ENCODE assay signal across 15 cellular contexts in the genomic region with DNA sequence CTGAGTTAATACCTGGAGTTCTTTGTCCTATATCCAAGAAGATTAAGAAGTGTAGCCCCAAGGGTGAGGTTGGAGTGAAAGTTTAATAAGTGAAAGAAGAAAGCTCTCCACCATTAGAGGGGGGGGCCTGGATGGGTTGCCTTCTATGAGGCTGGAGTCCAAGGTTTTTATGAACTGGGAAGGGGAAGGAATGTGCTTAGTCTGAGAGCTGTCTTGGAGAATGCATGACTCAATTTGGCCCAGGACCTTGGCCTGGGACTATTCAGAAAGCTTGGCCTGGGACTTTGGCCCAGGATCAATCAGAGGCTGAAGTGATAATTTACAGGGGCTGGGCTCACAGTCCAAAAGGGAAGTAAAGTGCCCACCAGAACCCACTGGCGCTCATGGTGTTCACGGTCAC.
DNase-seq lines count a peak whose midpoint lies in the region; ATAC-seq and TF ChIP-seq lines count a peak whose summit lies in the region.
"Had no signal": no experiment of that assay in that cellular context is flagged by ENCODE, and none has a peak within 500 bp of the region (broad histone marks: within the 10 kb centered on the region; RNA-seq: fewer than 3 reads in every experiment).

No MANE protein-coding gene starts in this region.

- no peaks in the 10 kb centered on the region for H3K79me2 ChIP-seq in hepatocyte

- no peaks in the 10 kb centered on the region for H3K27me3 ChIP-seq in MG63
- no peaks in the 10 kb centered on the region for H3K27me3 ChIP-seq in hepatocyte

- peak; percentile 30 for DNase-seq in AG10803 (ENCODE audit: low read depth)
- DNase-seq in EH (ENCODE audit: low read depth) = peak; percentile 14
- peak; percentile 3 for DNase-seq in MG63
- peak; percentile 4 for DNase-seq in hepatocyte (ENCODE audit: low spot score)
- DNase-seq in Calu3 = no peak
- no peak for DNase-seq in DMS 273 treated with DMSO at 0.1 percent for 48 hours (lab: John Stamatoyannopoulos, UW)
- no peak for DNase-seq in activated naive CD8-positive, alpha-beta T cell treated with anti-CD3 and anti-CD28 coated beads, Interleukin-2, amount 50 U/mL, for 24 hours
- DNase-seq: CD4-positive, CD25-positive, alpha-beta regulatory T cell; DND-41; KG1 had no signal

- H3K27ac Mint-ChIP-seq in Calu3 (ENCODE audit: unreplicated experiment) = no peak overlapping the region
- H3K27ac Mint-ChIP-seq in activated naive CD8-positive, alpha-beta T cell treated with anti-CD3 and anti-CD28 coated beads, Interleukin-2, amount 50 U/mL, for 24 hours = no peak overlapping the region
- H3K27ac Mint-ChIP-seq: CD4-positive, CD25-positive, alpha-beta regulatory T cell; IgD-negative memory B cell had no signal

- no peaks in the 10 kb centered on the region for H3K9me2 ChIP-seq in hepatocyte (replicated peaks; ENCODE audit: insufficient read depth)

- H4K20me1 ChIP-seq in hepatocyte (ENCODE audit: insufficient read depth, poor library complexity, severe bottlenecking) = no peaks in the 10 kb centered on the region
- H4K20me1 ChIP-seq: BLaER1 treated with 17β-estradiol and CSF1 and Interleukin-3, amounts not matched to agents 10 nM and 100 nM had no signal

- H3K4me3 ChIP-seq in AG10803 (ENCODE audit: low read length) (no peak overlapping the region), MG63 (no peak overlapping the region), hepatocyte (no peak overlapping the region)
- H3K4me3 ChIP-seq: A549; BLaER1 treated with 17β-estradiol and CSF1 and Interleukin-3, amounts not matched to agents 10 nM and 100 nM; HAP-1 had no signal

- no peaks in the 10 kb centered on the region for H3K9me3 ChIP-seq in MG63
- no peaks in the 10 kb centered on the region for H3K9me3 ChIP-seq in hepatocyte (ENCODE audit: low read depth)
- H3K9me3 ChIP-seq: A549, HAP-1 had no signal

- H3K4me1 ChIP-seq in hepatocyte (ENCODE audit: insufficient read depth) = no peaks in the 10 kb centered on the region
- H3K4me1 ChIP-seq: A549, HAP-1 had no signal

- H3K36me3 Mint-ChIP-seq in Calu3 (ENCODE audit: insufficient read depth, unreplicated experiment) = no peaks in the 10 kb centered on the region
- no peaks in the 10 kb centered on the region for H3K36me3 Mint-ChIP-seq in activated naive CD8-positive, alpha-beta T cell treated with anti-CD3 and anti-CD28 coated beads, Interleukin-2, amount 50 U/mL, for 24 hours (ENCODE audit: low read depth)
- H3K36me3 Mint-ChIP-seq: CD4-positive, CD25-positive, alpha-beta regulatory T cell; IgD-negative memory B cell had no signal

- no peaks in the 10 kb centered on the region for H3K4me1 Mint-ChIP-seq in Calu3 (ENCODE audit: low read depth, unreplicated experiment)
- no peaks in the 10 kb centered on the region for H3K4me1 Mint-ChIP-seq in activated naive CD8-positive, alpha-beta T cell treated with anti-CD3 and anti-CD28 coated beads, Interleukin-2, amount 50 U/mL, for 24 hours
- H3K4me1 Mint-ChIP-seq: CD4-positive, CD25-positive, alpha-beta regulatory T cell; IgD-negative memory B cell had no signal

- H2AFZ ChIP-seq in hepatocyte = no peak overlapping the region

- ATAC-seq in GM18505 (IDR thresholded peaks at IDR 0.05; ENCODE audit: unreplicated experiment) = no peak
- ATAC-seq in activated naive CD8-positive, alpha-beta T cell treated with anti-CD3 and anti-CD28 coated beads, Interleukin-2, amount 50 U/mL, for 24 hours = no peak
- ATAC-seq: A549 had no signal

- TF ChIP-seq CTCF in AG10803 (conservative IDR thresholded peaks at IDR 0.05; ENCODE audit: low read length) (no peak), hepatocyte (IDR thresholded peaks at IDR 0.05; ENCODE audit: poor library complexity) (no peak), Calu3 (IDR thresholded peaks at IDR 0.05; ENCODE audit: unreplicated experiment) (no peak)

- H3K27ac ChIP-seq in hepatocyte = no peak overlapping the region
- H3K27ac ChIP-seq: A549 had no signal

- intact Hi-C loops in Calu3 (cut with micrococcal nuclease; ENCODE audit: unreplicated experiment) = no loop called here

- 92% methylated on average over 2 of the region's 2 CpGs for WGBS in hepatocyte (ENCODE audit: low lambda C conversion rate, missing lambda C conversion rate)

- CTCF ChIA-PET in Calu3 (lab: Charles Lee) = no interaction called here

- no peaks in the 10 kb centered on the region for H3K27me3 Mint-ChIP-seq in Calu3 (ENCODE audit: unreplicated experiment)
- H3K27me3 Mint-ChIP-seq in activated naive CD8-positive, alpha-beta T cell treated with anti-CD3 and anti-CD28 coated beads, Interleukin-2, amount 50 U/mL, for 24 hours = no peaks in the 10 kb centered on the region
- H3K27me3 Mint-ChIP-seq: CD4-positive, CD25-positive, alpha-beta regulatory T cell; IgD-negative memory B cell had no signal

- H3K9me3 Mint-ChIP-seq in Calu3 (ENCODE audit: low read depth, unreplicated experiment) = peaks cover 2% of the 10 kb centered on the region
- peaks cover 4% of the 10 kb centered on the region for H3K9me3 Mint-ChIP-seq in activated naive CD8-positive, alpha-beta T cell treated with anti-CD3 and anti-CD28 coated beads, Interleukin-2, amount 50 U/mL, for 24 hours
- H3K9me3 Mint-ChIP-seq: IgD-negative memory B cell had no signal

- H3K36me3 ChIP-seq in MG63 = no peaks in the 10 kb centered on the region
- no peaks in the 10 kb centered on the region for H3K36me3 ChIP-seq in hepatocyte (replicated peaks; ENCODE audit: insufficient read depth, low read depth)
- H3K36me3 ChIP-seq: BLaER1 treated with 17β-estradiol and CSF1 and Interleukin-3, amounts not matched to agents 10 nM and 100 nM; HAP-1 had no signal

- TF ChIP-seq POLR2A in GM18505 (IDR thresholded peaks at IDR 0.05; ENCODE audit: borderline replicate concordance, extremely low read depth, insufficient read depth, insufficient read length) = no peak

- no TSS peak for BruUV-seq in Calu3 (replicated peaks; lab: Mats Ljungman, UMichigan)

- no peak overlapping the region for H3K4me3 Mint-ChIP-seq in Calu3 (ENCODE audit: low read depth, unreplicated experiment)
- H3K4me3 Mint-ChIP-seq in activated naive CD8-positive, alpha-beta T cell treated with anti-CD3 and anti-CD28 coated beads, Interleukin-2, amount 50 U/mL, for 24 hours = no peak overlapping the region
- H3K4me3 Mint-ChIP-seq: CD4-positive, CD25-positive, alpha-beta regulatory T cell; IgD-negative memory B cell had no signal

- no peak overlapping the region for H3K4me2 ChIP-seq in hepatocyte
- H3K4me2 ChIP-seq: A549 had no signal

Comparison
In these comparisons a context has a peak if more than half of its experiments do, and no peak if none do; other contexts are left out.
1. DNase-seq: peak in AG10803 (single experiment), EH (single experiment), MG63 (single experiment) and hepatocyte (single experiment); none in Calu3 (single experiment), DMS 273 treated with DMSO at 0.1 percent for 48 hours (single experiment) and activated naive CD8-positive, alpha-beta T cell treated with anti-CD3 and anti-CD28 coated beads, Interleukin-2, amount 50 U/mL, for 24 hours (single experiment).